In genomic region chr11:1574256-1575242, GRCh38 we compare ENCODE assay signal across 8 cellular contexts.
DNase-seq lines count a peak whose midpoint lies in the region; ATAC-seq and TF ChIP-seq lines count a peak whose summit lies in the region.

No MANE protein-coding gene starts in this region.

- H3K27me3 ChIP-seq in HUES48 (ENCODE audit: control insufficient read depth, insufficient read depth, low read length), result peaks cover 49% of the 10 kb centered on the region

- ATAC-seq in HG02852 (IDR thresholded peaks at IDR 0.05; ENCODE audit: unreplicated experiment), result no peak
- no peak for ATAC-seq in HG02763 (IDR thresholded peaks at IDR 0.05; ENCODE audit: unreplicated experiment)

- peak; percentile 66 for TF ChIP-seq CTCF in retinal pigment epithelial cell (conservative IDR thresholded peaks at IDR 0.05; ENCODE audit: low read depth, low read length)

- peak overlapping the region; percentile 35; the same call in 1 of the 2 replicates for H3K9ac ChIP-seq in ES-I3 (ENCODE audit: low read depth, low read length)
- no peak overlapping the region for H3K9ac ChIP-seq in HUES48 (ENCODE audit: low read depth, low read length)

- H3K4me3 ChIP-seq in HUES48 (ENCODE audit: low read depth, low read length) (peak overlapping the region; percentile 55), retinal pigment epithelial cell (ENCODE audit: low read length) (peak overlapping the region; percentile 36)

- H3K36me3 ChIP-seq in ES-I3 (ENCODE audit: insufficient read depth, low read length), result no peaks in the 10 kb centered on the region
- no peaks in the 10 kb centered on the region for H3K36me3 ChIP-seq in HUES48 (ENCODE audit: control insufficient read depth, insufficient read depth, low read length)

- no peak overlapping the region for H3K27ac ChIP-seq in HUES48 (ENCODE audit: low read depth, low read length)

- H3K4me1 ChIP-seq in ES-I3 (ENCODE audit: insufficient read depth, low read length), result peaks cover 6% of the 10 kb centered on the region; the same call in 1 of the 2 replicates
- peaks cover 18% of the 10 kb centered on the region; the same call in 1 of the 2 replicates for H3K4me1 ChIP-seq in HUES48 (ENCODE audit: control insufficient read depth, insufficient read depth, low read length)

- DNase-seq in T-helper 1 cell (peak; percentile 38 to 60 (median 52)), astrocyte of the hippocampus (ENCODE audit: low read depth, low spot score) (peak; percentile 75), hippocampal formation (lab: John Stamatoyannopoulos, UW) (peak; percentile 29 to 40), retinal pigment epithelial cell (ENCODE audit: low read depth) (no peak)

- H3K9me3 ChIP-seq in ES-I3 (ENCODE audit: control insufficient read depth, insufficient read depth, low read length), result peaks cover 6% of the 10 kb centered on the region; the same call in 1 of the 2 replicates
- H3K9me3 ChIP-seq in HUES48 (ENCODE audit: control insufficient read depth, insufficient read depth, low read length), result 0 out of 2 replicates have a peak, but pooled peaks cover 8% of the 10 kb centered on the region
